ENCODE assay signal across 8 cellular contexts in genomic region chr7:77799078-77799964, GRCh38.
A peak's percentile ranks its signal among the peaks of the same experiment; 100 is the strongest.
DNase-seq lines count a peak whose midpoint lies in the region; ATAC-seq and TF ChIP-seq lines count a peak whose summit lies in the region.

No MANE protein-coding gene starts in this region.

- H3K4me1 ChIP-seq in muscle layer of duodenum (ENCODE audit: control insufficient read depth in 1 of 2, insufficient read depth in 2 of 2, low read length in 2 of 2) (peaks cover 14 to 23% of the 10 kb centered on the region in 2 donors), tibial artery (peaks cover 0 to 38% (median 21%) of the 10 kb centered on the region in 4 donors)

- no peaks in the 10 kb centered on the region for H3K36me3 ChIP-seq in muscle layer of duodenum (ENCODE audit: control insufficient read depth in 1 of 2, insufficient read depth in 2 of 2, low read length in 2 of 2)
- peaks cover 0 to 4% (median 0%) of the 10 kb centered on the region in 3 donors for H3K36me3 ChIP-seq in tibial artery

- H3K9me3 ChIP-seq in muscle layer of duodenum (ENCODE audit: control insufficient read depth in 1 of 2, low read length in 2 of 2), result no peaks in the 10 kb centered on the region
- H3K9me3 ChIP-seq in tibial artery, result no peaks in the 10 kb centered on the region

- intact Hi-C loops in tibial artery (cut with DNase I; ENCODE audit: low total_unique reads), result loop anchor here (2.0 kb wide), 1 partner anchor 103 kb away; the partner anchor contains the start of gene RSBN1L

- DNase-seq in EH (ENCODE audit: low read depth) (peak; percentile 53), NCI-H526 treated with DMSO at 0.1 percent for 48 hours (lab: John Stamatoyannopoulos, UW) (peak; percentile 64), erythroblast (lab: John Stamatoyannopoulos, UW) (peak; percentile 62 to 67), tibial artery (peak; percentile 31 to 77), NCI-H1436 treated with DMSO at 0.1 percent for 48 hours (lab: John Stamatoyannopoulos, UW) (no peak)
- DNase-seq in activated CD8-positive, alpha-beta memory T cell treated with anti-CD3 and anti-CD28 coated beads, Interleukin-2, amount 50 U/mL, for 48 hours, result peak; percentile 72

- H3K4me3 ChIP-seq in muscle layer of duodenum (ENCODE audit: low read depth in 1 of 2, low read length in 2 of 2) (peak overlapping the region; percentile 83 to 93), tibial artery (peak overlapping the region; percentile 89 to 97)

- TF ChIP-seq POLR2A in erythroblast (IDR thresholded peaks at IDR 0.05; ENCODE audit: low read length), result no peak

- H3K27me3 ChIP-seq in muscle layer of duodenum (ENCODE audit: low read depth, low read length) (no peaks in the 10 kb centered on the region), tibial artery (no peaks in the 10 kb centered on the region)

- peak; percentile 0 for ATAC-seq in HG02571 (IDR thresholded peaks at IDR 0.05; ENCODE audit: unreplicated experiment)

- TF ChIP-seq CTCF in tibial artery (IDR thresholded peaks at IDR 0.05), result peak in 1 of 2 experiments; percentile 14

- H3K27ac ChIP-seq in muscle layer of duodenum (ENCODE audit: low read length) (peak overlapping the region; percentile 55), tibial artery (peak overlapping the region; percentile 91 to 92)
